ENCODE assay signal across 9 cellular contexts in the genomic region with DNA sequence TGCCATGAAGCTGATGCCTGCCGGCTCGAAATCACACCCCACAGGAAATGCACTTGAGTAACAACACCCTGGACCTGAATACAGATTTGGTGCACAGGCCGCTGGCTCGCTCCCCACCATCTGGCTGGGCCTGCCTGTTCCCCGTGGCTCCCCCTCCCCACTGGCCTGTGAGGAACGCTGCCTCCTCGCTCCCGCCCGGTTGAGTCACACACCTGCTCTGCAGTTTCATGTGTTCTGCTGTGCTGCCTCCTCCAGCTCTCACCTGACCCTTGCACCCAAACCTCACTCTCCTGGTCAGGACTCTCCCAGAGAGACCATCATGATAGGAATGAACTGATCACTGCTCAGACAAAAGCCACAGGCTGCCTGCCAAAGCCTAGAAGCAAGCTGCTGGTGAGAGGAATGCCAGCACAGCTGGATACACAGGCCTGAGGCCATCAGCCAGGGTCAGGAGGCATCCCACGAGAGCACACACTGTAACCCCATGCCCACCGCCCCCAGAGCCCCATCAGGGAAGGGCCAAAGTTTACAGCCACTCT. TPM values are rescaled to one million over a fixed set of nuclear protein-coding genes. Genes with fewer than 3 reads are reported as not detected.
A peak's percentile ranks its signal among the peaks of the same experiment; 100 is the strongest.
DNase-seq lines count a peak whose midpoint lies in the region; ATAC-seq, FAIRE-seq and TF ChIP-seq lines count a peak whose summit lies in the region.
"Had no signal": no experiment of that assay in that cellular context is flagged by ENCODE, and none has a peak within 500 bp of the region (broad histone marks: within the 10 kb centered on the region; RNA-seq: fewer than 3 reads in every experiment).

No MANE protein-coding gene starts in this region.

- no peak overlapping the region for H3K14ac ChIP-seq in H1 (ENCODE audit: insufficient read length)

- H3K79me2 ChIP-seq in H1 (ENCODE audit: control insufficient read depth in 1 of 2, insufficient read depth in 2 of 2, low read length in 2 of 2): peaks cover 0 to 9% of the 10 kb centered on the region in 2 experiments; a peak in 2 of 4 replicates

- POLR2A ChIA-PET in A549 (lab: Yijun Ruan, JAX): interaction anchor here (0.6 kb wide), 1 partner anchor 72 kb away, joined by 6 read pairs; no protein-coding TSS in a partner anchor
- POLR2A ChIA-PET in H1 (lab: Charles Lee; ENCODE audit: partially characterized antibody): interaction anchor here (0.8 kb wide), 1 partner anchor 17 kb away, joined by 3 read pairs; no protein-coding TSS in a partner anchor

- no peak for TF ChIP-seq EP300 in A549 (IDR thresholded peaks at IDR 0.05)
- no peak for TF ChIP-seq EP300 in H1 (IDR thresholded peaks at IDR 0.05; ENCODE audit: borderline replicate concordance in 1 of 2, low read depth in 2 of 2, low read length in 2 of 2)

- H3K79me1 ChIP-seq in H1 (ENCODE audit: low read depth, low read length): peaks cover 7% of the 10 kb centered on the region; the same call in 1 of the 2 replicates

- H4K5ac ChIP-seq in H1 (ENCODE audit: insufficient read length, low read depth, low read length): no peak overlapping the region

- no peak overlapping the region for H2BK120ac ChIP-seq in H1 (replicated peaks; ENCODE audit: low read depth, low read length)

- no peak overlapping the region for H3K23ac ChIP-seq in H1 (ENCODE audit: insufficient read length)

- intact Hi-C loops in mucosa of descending colon (cut with DNase I, micrococcal nuclease) (no loop called here), vagina (cut with DNase I) (no loop called here)

- peak overlapping the region; percentile 32; the same call in 1 of the 3 replicates for H3K4me2 ChIP-seq in A549
- H3K4me2 ChIP-seq in H1 (ENCODE audit: insufficient read depth in 1 of 2, low read depth in 2 of 2, low read length in 2 of 2): 0 out of 4 replicates have a peak overlapping the region, but pooled peaks of 1 of the 2 experiments have one; percentile 5

- H3K23me2 ChIP-seq in H1 (ENCODE audit: low read depth, low read length): peaks cover 5% of the 10 kb centered on the region; the same call in 1 of the 2 replicates

- H4K91ac ChIP-seq in H1 (replicated peaks; ENCODE audit: insufficient read length, low read length): no peak overlapping the region

- no peak overlapping the region for H4K8ac ChIP-seq in H1 (ENCODE audit: extremely low read depth, insufficient read depth, low read length)

- H3K27me3 ChIP-seq in H1 (replicated peaks in 1 of 4; ENCODE audit: control insufficient read depth in 3 of 4, extremely low read depth in 1 of 4, insufficient read depth in 3 of 4, low read length in 3 of 4) (no peaks in the 10 kb centered on the region; a peak in 1 of 7 replicates), vagina (no peaks in the 10 kb centered on the region)

- TF ChIP-seq RAD21 in A549 (conservative IDR thresholded peaks at IDR 0.05 in 1 of 2, IDR thresholded peaks at IDR 0.05 in 1 of 2) (no peak), H1 (IDR thresholded peaks at IDR 0.05 in 1 of 2, conservative IDR thresholded peaks at IDR 0.05 in 1 of 2; ENCODE audit: low read depth in 2 of 2, low read length in 2 of 2) (no peak)

- no peak for ATAC-seq in A549
- ATAC-seq in mucosa of descending colon: peak; percentile 33
- ATAC-seq in GM18505 (IDR thresholded peaks at IDR 0.05; ENCODE audit: unreplicated experiment): no peak
- no peak for ATAC-seq in HG03378 (IDR thresholded peaks at IDR 0.05; ENCODE audit: unreplicated experiment)

- no peak overlapping the region for H3K18ac ChIP-seq in H1 (ENCODE audit: extremely low read depth, low read length)

- TF ChIP-seq CTCF in A549 (IDR thresholded peaks at IDR 0.05) (no peak), H1 (IDR thresholded peaks at IDR 0.05; ENCODE audit: control extremely low read depth in 1 of 3, insufficient read depth in 1 of 3, low read depth in 1 of 3, low read length in 3 of 3) (no peak), mucosa of descending colon (IDR thresholded peaks at IDR 0.05) (no peak), vagina (IDR thresholded peaks at IDR 0.05) (no peak)

- TF ChIP-seq POLR2A in A549 (IDR thresholded peaks at IDR 0.05; ENCODE audit: low read length) (no peak), H1 (IDR thresholded peaks at IDR 0.05; ENCODE audit: control extremely low read depth in 1 of 2, low read depth in 2 of 2, low read length in 2 of 2) (no peak), vagina (IDR thresholded peaks at IDR 0.05) (no peak), GM18505 (IDR thresholded peaks at IDR 0.05; ENCODE audit: borderline replicate concordance, extremely low read depth, insufficient read depth, insufficient read length) (no peak)

- no peak overlapping the region for H2AFZ ChIP-seq in H1 (ENCODE audit: low read length)

- CTCF ChIA-PET in A549 (lab: Yijun Ruan, JAX) (interaction anchor here (0.6 to 4.7 kb wide), 3 partner anchors 12 to 25 kb away, joined by 3 to 31 read pairs (median 5); partner anchors contain the start of gene ADSS1), H1 (lab: Charles Lee; ENCODE audit: partially characterized antibody) (interaction anchor here (1.2 to 3.5 kb wide), 5 partner anchors 12 to 77 kb away, joined by 4 to 11 read pairs (median 6); no protein-coding TSS in a partner anchor)

- no peak overlapping the region for H2BK20ac ChIP-seq in H1 (ENCODE audit: low read length)

- H2BK5ac ChIP-seq in H1 (ENCODE audit: low read depth, low read length): no peak overlapping the region

- DNase-seq in A549 (ENCODE audit: low read depth in 1 of 2, low spot score in 1 of 2) (no peak), M059J (ENCODE audit: low read depth) (peak; percentile 63), H1 (ENCODE audit: low read depth in 1 of 2, low spot score in 2 of 2) (no peak), mucosa of descending colon (peak; percentile 52 to 73 (median 68)), vagina (ENCODE audit: extremely low spot score in 2 of 2) (no peak), NCI-H748 treated with DMSO at 0.1 percent for 48 hours (lab: John Stamatoyannopoulos, UW) (no peak)
- DNase-seq: activated CD4-positive, alpha-beta T cell treated with anti-CD3 and anti-CD28 coated beads for 48 hours had no signal

- H2AK5ac ChIP-seq in H1 (ENCODE audit: low read depth, low read length): no peak overlapping the region

- 62% methylated on average over 11 of the region's 11 CpGs for WGBS in A549 (ENCODE audit: missing lambda C conversion rate)
- whole genome bisulfite sequencing in H1 (ENCODE audit: extremely low coverage in 1 of 2, insufficient coverage in 1 of 2, insufficient read length in 1 of 2, insufficient replicate concordance in 2 of 2, low coverage in 1 of 2, low lambda C conversion rate in 2 of 2, missing lambda C conversion rate in 1 of 2), 2 experiments: 69% methylated on average over 9 of the region's 11 CpGs; no CpG with 5 or more reads in 1 of the 2 experiments

- peaks cover 22% of the 10 kb centered on the region for H3K4me1 ChIP-seq in A549
- H3K4me1 ChIP-seq in H1 (replicated peaks in 1 of 4; ENCODE audit: control insufficient read depth in 3 of 4, insufficient read depth in 4 of 4, low read length in 3 of 4): peaks cover 0 to 9% (median 5%) of the 10 kb centered on the region in 4 experiments; a peak in 6 of 7 replicates
- peaks cover 43% of the 10 kb centered on the region for H3K4me1 ChIP-seq in mucosa of descending colon (ENCODE audit: low read depth)
- H3K4me1 ChIP-seq in vagina: peaks cover 54% of the 10 kb centered on the region

- H3K4me3 ChIP-seq in A549: no peak overlapping the region
- H3K4me3 ChIP-seq in H1 (ENCODE audit: extremely low read depth in 1 of 4, insufficient read depth in 2 of 4, low read depth in 3 of 4, low read length in 4 of 4): no peak overlapping the region
- no peak overlapping the region for H3K4me3 ChIP-seq in mucosa of descending colon
- no peak overlapping the region for H3K4me3 ChIP-seq in vagina

- FAIRE-seq in A549 (lab: Jason Lieb, UNC): no peak
- no peak for FAIRE-seq in H1 (lab: Jason Lieb, UNC)

- H2BK15ac ChIP-seq in H1 (ENCODE audit: low read length): 0 out of 2 replicates have a peak overlapping the region, but pooled peaks have one; percentile 29

- H3K36me3 ChIP-seq in H1 (ENCODE audit: control insufficient read depth in 2 of 4, insufficient read depth in 4 of 4, low read length in 3 of 4): peaks cover 0 to 8% (median 0%) of the 10 kb centered on the region in 4 experiments; a peak in 1 of 8 replicates
- H3K36me3 ChIP-seq in mucosa of descending colon (ENCODE audit: low read depth): no peaks in the 10 kb centered on the region
- H3K36me3 ChIP-seq in vagina: no peaks in the 10 kb centered on the region

- no peak overlapping the region for H3K9ac ChIP-seq in H1 (replicated peaks in 1 of 4; ENCODE audit: extremely low read depth in 1 of 4, low read depth in 3 of 4, low read length in 3 of 4)

- no peak overlapping the region for H3K4ac ChIP-seq in H1 (replicated peaks; ENCODE audit: insufficient read length, low read depth, low read length)

- H3K9me3 ChIP-seq in A549: no peaks in the 10 kb centered on the region; the same call in 2 of the 3 replicates
- peaks cover 10 to 25% of the 10 kb centered on the region in 2 experiments for H3K9me3 ChIP-seq in H1 (ENCODE audit: insufficient read depth in 2 of 2, low read depth in 1 of 2, low read length in 1 of 2)
- H3K9me3 ChIP-seq in mucosa of descending colon: no peaks in the 10 kb centered on the region
- no peaks in the 10 kb centered on the region for H3K9me3 ChIP-seq in vagina

- H4K20me1 ChIP-seq in H1 (replicated peaks in 1 of 2; ENCODE audit: control insufficient read depth in 1 of 2, insufficient read depth in 2 of 2, low read length in 2 of 2): peaks cover 5 to 8% of the 10 kb centered on the region in 2 experiments

- H3K56ac ChIP-seq in H1 (replicated peaks; ENCODE audit: insufficient read length, low read depth, low read length): no peak overlapping the region

- H2BK12ac ChIP-seq in H1 (ENCODE audit: low read depth, low read length): no peak overlapping the region

- peak overlapping the region in 1 of 2 experiments; percentile 25; a peak in 1 of 6 replicates for H3K27ac ChIP-seq in A549
- no peak overlapping the region for H3K27ac ChIP-seq in H1 (ENCODE audit: low read depth, low read length)
- no peak overlapping the region for H3K27ac ChIP-seq in vagina

RNA-seq across cellular contexts. Expression of gene SIVA1, which starts 3.8 kb away (rescaled TPM):
- polyA plus RNA-seq in A549 (2011; rRNA removed): 90.0 and 94.2 TPM in 2 replicates
- 477 and 601 TPM in 2 replicates for polyA plus RNA-seq in A549 (2012; cell fraction: cytosol; rRNA removed)
- polyA plus RNA-seq in A549 (2012; cell fraction: nucleus; rRNA removed): 376 and 581 TPM in 2 replicates
- polyA plus RNA-seq in A549 (2017; fragmentation: RNase III; extraction: RNeasy Plus Mini Kit Qiagen cat#74134 plus additional on column Dnase treatment): 157 to 169 TPM (median 163 TPM) in 3 replicates
- 12.3 and 14.4 TPM in 2 replicates for polyA minus RNA-seq in A549 (2011; rRNA and poly(A)+ RNA removed)
- total RNA-seq in M059J (2014; rRNA removed; shearing (Covaris generic)): 292 and 348 TPM in 2 replicates
- 123 and 135 TPM in 2 replicates for total RNA-seq in H1 (2021; fragmentation: NEBNext Ultra II Directional; extraction: Animal tissue kit (Norgen Biotek cat#: 25700))
- polyA plus RNA-seq in H1 (2011; rRNA removed): 517 and 589 TPM in 2 replicates
- 330 TPM for polyA plus RNA-seq in H1 (2011; cell fraction: cytosol; rRNA removed)
- polyA plus RNA-seq in H1 (2011; cell fraction: nucleus; rRNA removed): 307 TPM
- polyA plus RNA-seq in H1 (2012, experiment 1 of 2): 85.5 to 181 TPM (median 172 TPM) in 4 replicates
- polyA plus RNA-seq in H1 (2012, experiment 2 of 2): 271 TPM
- polyA plus RNA-seq in H1 (2013, experiment 1 of 2): 207 TPM
- 187 TPM for polyA plus RNA-seq in H1 (2013, experiment 2 of 2)
- polyA minus RNA-seq in H1 (2011; rRNA and poly(A)+ RNA removed): 23.9 and 34.6 TPM in 2 replicates
- 70.6 TPM for polyA minus RNA-seq in H1 (2011; cell fraction: cytosol; rRNA and poly(A)+ RNA removed)
- 52.2 TPM for polyA minus RNA-seq in H1 (2011; cell fraction: nucleus; rRNA and poly(A)+ RNA removed)
- 10 to 100 TPM; 38.7 to 82.4 (median 60.4) TPM for total RNA-seq in mucosa of descending colon
- 284 TPM for total RNA-seq in vagina

RNA-seq across cellular contexts. Expression of gene ADSS1, which starts 25.2 kb away (rescaled TPM):
- polyA plus RNA-seq in A549 (2011; rRNA removed): 8.8 and 10.1 TPM in 2 replicates
- polyA plus RNA-seq in A549 (2012; cell fraction: cytosol; rRNA removed): 6.0 and 6.2 TPM in 2 replicates
- polyA plus RNA-seq in A549 (2012; cell fraction: nucleus; rRNA removed): 17.9 and 19.6 TPM in 2 replicates
- polyA plus RNA-seq in A549 (2017; fragmentation: RNase III; extraction: RNeasy Plus Mini Kit Qiagen cat#74134 plus additional on column Dnase treatment): 6.2 to 8.3 TPM (median 7.4 TPM) in 3 replicates
- polyA minus RNA-seq in A549 (2011; rRNA and poly(A)+ RNA removed): 6.5 and 9.5 TPM in 2 replicates
- 0.05 and 0.84 TPM in 2 replicates for total RNA-seq in M059J (2014; rRNA removed; shearing (Covaris generic))
- total RNA-seq in H1 (2021; fragmentation: NEBNext Ultra II Directional; extraction: Animal tissue kit (Norgen Biotek cat#: 25700)): 7.9 and 8.9 TPM in 2 replicates
- polyA plus RNA-seq in H1 (2011; rRNA removed): 7.1 and 9.4 TPM in 2 replicates
- polyA plus RNA-seq in H1 (2011; cell fraction: cytosol; rRNA removed): 12.8 TPM
- 43.4 TPM for polyA plus RNA-seq in H1 (2011; cell fraction: nucleus; rRNA removed)
- polyA plus RNA-seq in H1 (2012, experiment 1 of 2): 8.2 to 15.0 TPM (median 11.8 TPM) in 4 replicates
- 9.8 TPM for polyA plus RNA-seq in H1 (2012, experiment 2 of 2)
- 6.2 TPM for polyA plus RNA-seq in H1 (2013, experiment 1 of 2)
- 5.8 TPM for polyA plus RNA-seq in H1 (2013, experiment 2 of 2)
- 3.2 and 7.1 TPM in 2 replicates for polyA minus RNA-seq in H1 (2011; rRNA and poly(A)+ RNA removed)
- 2.6 TPM for polyA minus RNA-seq in H1 (2011; cell fraction: cytosol; rRNA and poly(A)+ RNA removed)
- 11.0 TPM for polyA minus RNA-seq in H1 (2011; cell fraction: nucleus; rRNA and poly(A)+ RNA removed)
- total RNA-seq in mucosa of descending colon: 1 to 10 TPM; 2.0 to 6.0 (median 4.2) TPM
- total RNA-seq in vagina: 10.3 TPM

RNA-seq across cellular contexts. Expression of gene AKT1, which starts 46.4 kb away (rescaled TPM):
- 66.0 and 70.2 TPM in 2 replicates for polyA plus RNA-seq in A549 (2011; rRNA removed)
- polyA plus RNA-seq in A549 (2012; cell fraction: cytosol; rRNA removed): 164 and 170 TPM in 2 replicates
- polyA plus RNA-seq in A549 (2012; cell fraction: nucleus; rRNA removed): 315 and 328 TPM in 2 replicates
- polyA plus RNA-seq in A549 (2017; fragmentation: RNase III; extraction: RNeasy Plus Mini Kit Qiagen cat#74134 plus additional on column Dnase treatment): 87.1 to 93.8 TPM (median 93.0 TPM) in 3 replicates
- polyA minus RNA-seq in A549 (2011; rRNA and poly(A)+ RNA removed): 138 and 139 TPM in 2 replicates
- 81.6 and 134 TPM in 2 replicates for total RNA-seq in M059J (2014; rRNA removed; shearing (Covaris generic))
- total RNA-seq in H1 (2021; fragmentation: NEBNext Ultra II Directional; extraction: Animal tissue kit (Norgen Biotek cat#: 25700)): 62.1 and 71.5 TPM in 2 replicates
- 68.1 and 89.8 TPM in 2 replicates for polyA plus RNA-seq in H1 (2011; rRNA removed)
- polyA plus RNA-seq in H1 (2011; cell fraction: cytosol; rRNA removed): 86.7 TPM
- 135 TPM for polyA plus RNA-seq in H1 (2011; cell fraction: nucleus; rRNA removed)
- polyA plus RNA-seq in H1 (2012, experiment 1 of 2): 53.7 to 73.1 TPM (median 68.0 TPM) in 4 replicates
- 53.5 TPM for polyA plus RNA-seq in H1 (2012, experiment 2 of 2)
- 44.6 TPM for polyA plus RNA-seq in H1 (2013, experiment 1 of 2)
- polyA plus RNA-seq in H1 (2013, experiment 2 of 2): 45.6 TPM
- 43.3 and 54.9 TPM in 2 replicates for polyA minus RNA-seq in H1 (2011; rRNA and poly(A)+ RNA removed)
- polyA minus RNA-seq in H1 (2011; cell fraction: cytosol; rRNA and poly(A)+ RNA removed): 46.9 TPM
- polyA minus RNA-seq in H1 (2011; cell fraction: nucleus; rRNA and poly(A)+ RNA removed): 28.2 TPM
- total RNA-seq in mucosa of descending colon: 100 to 1,000 TPM; 122 to 176 (median 128) TPM
- total RNA-seq in vagina: 92.8 TPM

RNA-seq across cellular contexts. Expression of gene ZBTB42, which starts 51.7 kb away (rescaled TPM):
- polyA plus RNA-seq in A549 (2011; rRNA removed): 1.6 and 2.1 TPM in 2 replicates
- 1.6 and 2.9 TPM in 2 replicates for polyA plus RNA-seq in A549 (2012; cell fraction: cytosol; rRNA removed)
- 2.3 and 2.9 TPM in 2 replicates for polyA plus RNA-seq in A549 (2012; cell fraction: nucleus; rRNA removed)
- polyA plus RNA-seq in A549 (2017; fragmentation: RNase III; extraction: RNeasy Plus Mini Kit Qiagen cat#74134 plus additional on column Dnase treatment): 2.3 to 3.1 TPM (median 2.6 TPM) in 3 replicates
- 3.9 and 4.1 TPM in 2 replicates for polyA minus RNA-seq in A549 (2011; rRNA and poly(A)+ RNA removed)
- 3.3 and 4.1 TPM in 2 replicates for total RNA-seq in M059J (2014; rRNA removed; shearing (Covaris generic))
- total RNA-seq in H1 (2021; fragmentation: NEBNext Ultra II Directional; extraction: Animal tissue kit (Norgen Biotek cat#: 25700)): 2.8 and 2.9 TPM in 2 replicates
- polyA plus RNA-seq in H1 (2011; rRNA removed): 3.1 and 3.7 TPM in 2 replicates
- 2.5 TPM for polyA plus RNA-seq in H1 (2011; cell fraction: cytosol; rRNA removed)
- polyA plus RNA-seq in H1 (2011; cell fraction: nucleus; rRNA removed): 4.0 TPM
- polyA plus RNA-seq in H1 (2012, experiment 1 of 2): 1.5 to 3.3 TPM (median 2.9 TPM) in 4 replicates
- 2.3 TPM for polyA plus RNA-seq in H1 (2012, experiment 2 of 2)
- 1.2 TPM for polyA plus RNA-seq in H1 (2013, experiment 1 of 2)
- 1.2 TPM for polyA plus RNA-seq in H1 (2013, experiment 2 of 2)
- polyA minus RNA-seq in H1 (2011; rRNA and poly(A)+ RNA removed): 3.4 and 4.0 TPM in 2 replicates
- polyA minus RNA-seq in H1 (2011; cell fraction: cytosol; rRNA and poly(A)+ RNA removed): 2.7 TPM
- 7.3 TPM for polyA minus RNA-seq in H1 (2011; cell fraction: nucleus; rRNA and poly(A)+ RNA removed)
- 10 to 100 TPM in 1 of 3 donors, 1 to 10 TPM in 2; 6.5 to 10.6 (median 7.8) TPM for total RNA-seq in mucosa of descending colon
- total RNA-seq in vagina: 7.6 TPM

RNA-seq across cellular contexts. Expression of gene INF2, which starts 59.8 kb away (rescaled TPM):
- 23.6 and 24.7 TPM in 2 replicates for polyA plus RNA-seq in A549 (2011; rRNA removed)
- polyA plus RNA-seq in A549 (2012; cell fraction: cytosol; rRNA removed): 68.4 and 94.0 TPM in 2 replicates
- polyA plus RNA-seq in A549 (2012; cell fraction: nucleus; rRNA removed): 224 and 375 TPM in 2 replicates
- polyA plus RNA-seq in A549 (2017; fragmentation: RNase III; extraction: RNeasy Plus Mini Kit Qiagen cat#74134 plus additional on column Dnase treatment): 71.2 to 76.6 TPM (median 72.0 TPM) in 3 replicates
- polyA minus RNA-seq in A549 (2011; rRNA and poly(A)+ RNA removed): 19.6 and 27.7 TPM in 2 replicates
- total RNA-seq in M059J (2014; rRNA removed; shearing (Covaris generic)): 24.8 and 25.6 TPM in 2 replicates
- total RNA-seq in H1 (2021; fragmentation: NEBNext Ultra II Directional; extraction: Animal tissue kit (Norgen Biotek cat#: 25700)): 54.0 and 59.5 TPM in 2 replicates
- polyA plus RNA-seq in H1 (2011; rRNA removed): 29.1 and 42.3 TPM in 2 replicates
- 28.5 TPM for polyA plus RNA-seq in H1 (2011; cell fraction: cytosol; rRNA removed)
- polyA plus RNA-seq in H1 (2011; cell fraction: nucleus; rRNA removed): 143 TPM
- 27.3 to 49.9 TPM (median 47.0 TPM) in 4 replicates for polyA plus RNA-seq in H1 (2012, experiment 1 of 2)
- polyA plus RNA-seq in H1 (2012, experiment 2 of 2): 33.6 TPM
- polyA plus RNA-seq in H1 (2013, experiment 1 of 2): 36.0 TPM
- polyA plus RNA-seq in H1 (2013, experiment 2 of 2): 32.6 TPM
- 12.8 and 15.1 TPM in 2 replicates for polyA minus RNA-seq in H1 (2011; rRNA and poly(A)+ RNA removed)
- polyA minus RNA-seq in H1 (2011; cell fraction: cytosol; rRNA and poly(A)+ RNA removed): 22.1 TPM
- polyA minus RNA-seq in H1 (2011; cell fraction: nucleus; rRNA and poly(A)+ RNA removed): 27.8 TPM
- total RNA-seq in mucosa of descending colon: 100 to 1,000 TPM; 132 to 216 (median 176) TPM
- total RNA-seq in vagina: 49.1 TPM

Comparison
In these comparisons a context has a peak if more than half of its experiments do, and no peak if none do; other contexts are left out.
1. DNase-seq: peak in M059J (single experiment) and mucosa of descending colon (3 of 3); none in A549 (0 of 2), H1 (0 of 2), vagina (0 of 2) and NCI-H748 treated with DMSO at 0.1 percent for 48 hours (single experiment).